ENCODE assay signal across 11 cellular contexts in genomic region chr14:19658706-19659105, GRCh38. TPM values are rescaled to one million over a fixed set of nuclear protein-coding genes. Genes with fewer than 3 reads are reported as not detected.
DNase-seq lines count a peak whose midpoint lies in the region; ATAC-seq, FAIRE-seq and TF ChIP-seq lines count a peak whose summit lies in the region.
"Not testable (repeated sequence)": the region's sequence is repeated elsewhere in the genome, so short reads cannot be mapped to it uniquely, and the experiment has no call there.
"Had no signal": no experiment of that assay in that cellular context is flagged by ENCODE, and none has a peak within 500 bp of the region (broad histone marks: within the 10 kb centered on the region; RNA-seq: fewer than 3 reads in every experiment).

No MANE protein-coding gene starts in this region.

- peak; percentile 60 for FAIRE-seq in HTR-8/SVneo (lab: Jason Lieb, UNC)
- FAIRE-seq in urothelium cell line (lab: Jason Lieb, UNC) = peak; percentile 99

- TF ChIP-seq EP300 in upper lobe of left lung (IDR thresholded peaks at IDR 0.05) = not testable (repeated sequence)

- H3K27me3 Mint-ChIP-seq in central memory CD8-positive, alpha-beta T cell = not testable (repeated sequence)

- WGBS in upper lobe of left lung, 2 donors = no CpG with 5 or more reads among the region's 7 CpGs

- peak; percentile 37 for ATAC-seq in central memory CD8-positive, alpha-beta T cell (replicated peaks; ENCODE audit: extremely low read depth, poor library complexity, severe bottlenecking)
- peak; percentile 10 for ATAC-seq in mucosa of descending colon
- ATAC-seq in upper lobe of left lung (ENCODE audit: low FRiP score in 2 of 2) = peak; percentile 43 to 91

- not testable (repeated sequence) for DNase-seq in HTR-8/SVneo (ENCODE audit: insufficient read length, low spot score); central memory CD8-positive, alpha-beta T cell (ENCODE audit: low spot score in 2 of 2); mucosa of descending colon; upper lobe of left lung; urothelium cell line (ENCODE audit: low spot score)

- not testable (repeated sequence) for H3K27ac Mint-ChIP-seq in central memory CD8-positive, alpha-beta T cell (ENCODE audit: low read depth)

- not testable (repeated sequence) for H3K9me3 ChIP-seq in mucosa of descending colon, upper lobe of left lung

- not testable (repeated sequence) for H3K36me3 Mint-ChIP-seq in central memory CD8-positive, alpha-beta T cell (ENCODE audit: insufficient read depth)

- intact Hi-C loops in mucosa of descending colon (cut with DNase I, micrococcal nuclease) = not testable (repeated sequence)

- not testable (repeated sequence) for H3K27ac ChIP-seq in upper lobe of left lung

- H3K4me3 ChIP-seq in mucosa of descending colon, upper lobe of left lung: not testable (repeated sequence)

- not testable (repeated sequence) for TF ChIP-seq CTCF in mucosa of descending colon (IDR thresholded peaks at IDR 0.05); upper lobe of left lung (IDR thresholded peaks at IDR 0.05)

- H3K4me1 Mint-ChIP-seq in central memory CD8-positive, alpha-beta T cell = not testable (repeated sequence)

- TF ChIP-seq POLR2A in upper lobe of left lung (IDR thresholded peaks at IDR 0.05) = not testable (repeated sequence)

- H3K4me3 Mint-ChIP-seq in central memory CD8-positive, alpha-beta T cell = not testable (repeated sequence)

- H3K27me3 ChIP-seq in upper lobe of left lung = not testable (repeated sequence)

- not testable (repeated sequence) for H3K4me1 ChIP-seq in mucosa of descending colon (ENCODE audit: low read depth); upper lobe of left lung

- not testable (repeated sequence) for H3K9me3 Mint-ChIP-seq in central memory CD8-positive, alpha-beta T cell

- not testable (repeated sequence) for H3K36me3 ChIP-seq in mucosa of descending colon (ENCODE audit: low read depth); upper lobe of left lung

RNA-seq across cellular contexts. Expression of gene OR11H2, which starts 55.0 kb away (rescaled TPM):
- not detected for total RNA-seq in mucosa of descending colon
- total RNA-seq in upper lobe of left lung = not detected
- total RNA-seq: A172; B cell; Caco-2; Calu3; CD4-positive, alpha-beta T cell; CD8-positive, alpha-beta T cell had no signal

Comparison
In these comparisons a context has a peak if more than half of its experiments do, and no peak if none do; other contexts are left out.
1. ATAC-seq: peak in every context shown above with its lines; median percentile 67 in upper lobe of left lung; 37 in central memory CD8-positive, alpha-beta T cell; 10 in mucosa of descending colon.